In the genomic region with DNA sequence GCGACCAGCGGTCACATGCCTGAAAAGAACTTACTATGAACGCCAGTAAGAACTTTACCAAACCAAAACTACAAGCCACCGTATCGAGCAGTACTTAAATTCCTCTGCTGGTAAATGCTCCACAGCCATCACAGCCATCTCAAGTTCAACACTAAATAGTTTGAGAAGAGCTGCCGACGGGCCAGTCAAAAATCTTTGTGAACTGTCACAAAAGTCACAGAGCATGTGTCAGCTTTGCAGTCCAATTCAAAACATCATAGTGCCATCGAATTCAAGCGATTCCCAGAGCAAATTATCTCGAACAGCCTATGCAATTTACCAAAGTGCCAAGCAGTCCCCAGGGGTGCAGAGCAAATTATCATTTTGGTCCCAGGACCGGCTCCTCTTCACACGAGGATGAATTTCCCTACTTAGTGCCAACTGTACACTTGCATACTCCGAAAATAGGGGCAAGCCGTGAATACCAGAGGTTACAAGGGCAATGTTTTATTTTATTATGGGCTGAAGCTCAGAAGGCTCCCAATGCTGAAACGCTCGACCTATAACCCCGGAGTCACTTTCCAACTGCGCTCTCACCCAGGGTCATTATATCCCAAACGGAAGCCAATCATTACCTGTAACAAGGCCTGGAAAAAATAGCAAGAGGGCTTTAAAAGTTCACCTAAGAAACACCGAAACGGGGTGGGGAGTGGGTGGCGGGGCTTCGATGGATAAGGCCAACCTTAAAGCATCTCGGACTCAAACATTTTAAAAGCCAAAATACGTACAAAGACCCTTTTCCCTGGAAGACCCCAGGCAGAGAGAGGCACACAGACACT, we compare ENCODE assay signal across 8 cellular contexts. TPM values are rescaled to one million over a fixed set of nuclear protein-coding genes. Genes with fewer than 3 reads are reported as not detected.
DNase-seq lines count a peak whose midpoint lies in the region; ATAC-seq and TF ChIP-seq lines count a peak whose summit lies in the region.

No MANE protein-coding gene starts in this region.

- peaks cover 13% of the 10 kb centered on the region for H3K4me1 Mint-ChIP-seq in T-helper 1 cell treated with Interleukin-12 subunit alpha and Interleukin-12 subunit beta and Interleukin-4 antibody, amounts not matched to agents 30 μg/mL and 1 μg/mL, for 36 hours (ENCODE audit: low read depth)
- H3K4me1 Mint-ChIP-seq in natural killer cell: peaks cover 11 to 20% of the 10 kb centered on the region in 2 donors

- no peak overlapping the region for H3K27ac Mint-ChIP-seq in T-helper 1 cell treated with Interleukin-12 subunit alpha and Interleukin-12 subunit beta and Interleukin-4 antibody, amounts not matched to agents 30 μg/mL and 1 μg/mL, for 36 hours
- no peak overlapping the region for H3K27ac Mint-ChIP-seq in natural killer cell

- H3K36me3 ChIP-seq in BLaER1 treated with 17β-estradiol and CSF1 and Interleukin-3, amounts not matched to agents 10 nM and 100 nM: peaks cover 0 to 6% (median 3%) of the 10 kb centered on the region in 11 experiments; a peak in 5 of 22 replicates
- H3K36me3 ChIP-seq in HCT116 (ENCODE audit: control insufficient read depth in 1 of 2, insufficient read depth in 2 of 2, low read length in 2 of 2): no peaks in the 10 kb centered on the region
- H3K36me3 ChIP-seq in esophagus (ENCODE audit: control insufficient read depth in 2 of 2, insufficient read depth in 2 of 2, low read length in 1 of 2): no peaks in the 10 kb centered on the region

- no peaks in the 10 kb centered on the region for H3K9me2 ChIP-seq in HCT116 (ENCODE audit: insufficient read depth)

- CTCF ChIA-PET in HCT116 (lab: Charles Lee): no interaction called here

- DNase-seq in HCT116 (ENCODE audit: low read depth, low spot score) (no peak), natural killer cell (no peak), mucosa of gallbladder (ENCODE audit: low spot score) (no peak)
- DNase-seq in activated CD4-positive, CD25-positive, alpha-beta regulatory T cell treated with anti-CD3 and anti-CD28 coated beads, Interleukin-2, amount 50 U/mL, for 72 hours: no peak

- H3K27me3 Mint-ChIP-seq in T-helper 1 cell treated with Interleukin-12 subunit alpha and Interleukin-12 subunit beta and Interleukin-4 antibody, amounts not matched to agents 30 μg/mL and 1 μg/mL, for 36 hours (ENCODE audit: low read depth): peaks cover 56% of the 10 kb centered on the region
- peaks cover 49 to 57% of the 10 kb centered on the region in 2 donors for H3K27me3 Mint-ChIP-seq in natural killer cell (ENCODE audit: low read depth in 2 of 2)

- ATAC-seq in HCT116 (no peak), natural killer cell (no peak), GM21576 (IDR thresholded peaks at IDR 0.05; ENCODE audit: unreplicated experiment) (no peak)

- intact Hi-C loops in HCT116 (cut with micrococcal nuclease) (no loop called here), natural killer cell (cut with micrococcal nuclease) (no loop called here)

- H3K4me2 ChIP-seq in BLaER1 treated with 17β-estradiol and CSF1 and Interleukin-3, amounts not matched to agents 10 nM and 100 nM: peak overlapping the region; percentile 84 to 99 (median 93)
- H3K4me2 ChIP-seq in HCT116 (ENCODE audit: low read length): peak overlapping the region; percentile 86

- peaks cover 0 to 19% (median 12%) of the 10 kb centered on the region in 11 experiments; a peak in 10 of 22 replicates for H3K9me3 ChIP-seq in BLaER1 treated with 17β-estradiol and CSF1 and Interleukin-3, amounts not matched to agents 10 nM and 100 nM (replicated peaks in 1 of 11)
- H3K9me3 ChIP-seq in HCT116 (ENCODE audit: control insufficient read depth in 1 of 2, insufficient read depth in 1 of 2, low read depth in 1 of 2, low read length in 2 of 2) (no peaks in the 10 kb centered on the region), esophagus (ENCODE audit: control insufficient read depth in 2 of 2, insufficient read depth in 1 of 2, low read depth in 1 of 2, low read length in 1 of 2) (peaks cover 0 to 3% of the 10 kb centered on the region in 2 donors)

- no peak for TF ChIP-seq RAD21 in HCT116 (IDR thresholded peaks at IDR 0.05; ENCODE audit: low read depth)

- RAD21 ChIA-PET in HCT116 (lab: Charles Lee; ENCODE audit: low non-redundant PET in 1 of 2, low total read pairs in 2 of 2, uncharacterized antibody in 2 of 2, unreplicated experiment in 2 of 2): no interaction called here

- BruUV-seq in HCT116 (replicated peaks; lab: Mats Ljungman, UMichigan): TSS peak; percentile 40

- H3K27ac ChIP-seq in BLaER1 treated with 17β-estradiol and CSF1 and Interleukin-3, amounts not matched to agents 10 nM and 100 nM: peak overlapping the region; percentile 94 to 99 (median 97); a peak in 21 of 22 replicates
- H3K27ac ChIP-seq in HCT116 (ENCODE audit: low read depth, low read length) (no peak overlapping the region; the same call in 1 of the 2 replicates), esophagus (ENCODE audit: low read depth in 2 of 2, low read length in 1 of 2) (peak overlapping the region in 1 of 2 donors; percentile 92)

- H3K9ac ChIP-seq in BLaER1 treated with 17β-estradiol and CSF1 and Interleukin-3, amounts not matched to agents 10 nM and 100 nM: peak overlapping the region; percentile 94 to 99 (median 96)
- peak overlapping the region; percentile 74 for H3K9ac ChIP-seq in HCT116 (ENCODE audit: low read length)

- no peak for TF ChIP-seq CTCF in HCT116 (IDR thresholded peaks at IDR 0.05 in 2 of 3, conservative IDR thresholded peaks at IDR 0.05 in 1 of 3; ENCODE audit: borderline replicate concordance in 1 of 3, insufficient read depth in 1 of 3, low read depth in 2 of 3, low read length in 2 of 3)
- no peak for TF ChIP-seq CTCF in natural killer cell (IDR thresholded peaks at IDR 0.05)

- H4K20me1 ChIP-seq in BLaER1 treated with 17β-estradiol and CSF1 and Interleukin-3, amounts not matched to agents 10 nM and 100 nM: peaks cover 0 to 45% (median 23%) of the 10 kb centered on the region in 11 experiments; a peak in 20 of 22 replicates
- no peaks in the 10 kb centered on the region for H4K20me1 ChIP-seq in HCT116 (ENCODE audit: insufficient read depth)

- 3 to 4% methylated on average over 25 of the region's 25 CpGs for WGBS in esophagus, 2 donors

- H3K4me3 Mint-ChIP-seq in T-helper 1 cell treated with Interleukin-12 subunit alpha and Interleukin-12 subunit beta and Interleukin-4 antibody, amounts not matched to agents 30 μg/mL and 1 μg/mL, for 36 hours: peak overlapping the region; percentile 76
- H3K4me3 Mint-ChIP-seq in natural killer cell: peak overlapping the region; percentile 82

- H3K79me2 ChIP-seq in HCT116 (ENCODE audit: insufficient read depth, low read length): peaks cover 53% of the 10 kb centered on the region

- peak overlapping the region; percentile 75 to 91 (median 85) for H3K4me3 ChIP-seq in BLaER1 treated with 17β-estradiol and CSF1 and Interleukin-3, amounts not matched to agents 10 nM and 100 nM
- H3K4me3 ChIP-seq in HCT116 (replicated peaks in 1 of 2; ENCODE audit: low read depth in 1 of 2, low read length in 2 of 2): peak overlapping the region; percentile 71 to 78
- H3K4me3 ChIP-seq in esophagus (ENCODE audit: low read depth in 1 of 2, low read length in 2 of 2): peak overlapping the region; percentile 76 to 80

- no peaks in the 10 kb centered on the region for H3K27me3 ChIP-seq in BLaER1 treated with 17β-estradiol and CSF1 and Interleukin-3, amounts not matched to agents 10 nM and 100 nM
- H3K27me3 ChIP-seq in HCT116 (ENCODE audit: insufficient read depth, low read length) (no peaks in the 10 kb centered on the region), esophagus (ENCODE audit: control insufficient read depth in 1 of 2, insufficient read depth in 2 of 2, low read length in 2 of 2) (no peaks in the 10 kb centered on the region)

- no peak for TF ChIP-seq POLR2A in HCT116 (IDR thresholded peaks at IDR 0.05; ENCODE audit: borderline replicate concordance, extremely low read depth, insufficient read depth, insufficient read length)

- POLR2A ChIA-PET in HCT116 (lab: Charles Lee): interaction anchor here (0.8 kb wide), 1 partner anchor 84 kb away, joined by 4 read pairs; no protein-coding TSS in a partner anchor

- H3K36me3 Mint-ChIP-seq in T-helper 1 cell treated with Interleukin-12 subunit alpha and Interleukin-12 subunit beta and Interleukin-4 antibody, amounts not matched to agents 30 μg/mL and 1 μg/mL, for 36 hours (ENCODE audit: low read depth): peaks cover 5% of the 10 kb centered on the region
- no peaks in the 10 kb centered on the region for H3K36me3 Mint-ChIP-seq in natural killer cell

- peaks cover 8 to 27% (median 23%) of the 10 kb centered on the region in 10 experiments for H3K4me1 ChIP-seq in BLaER1 treated with 17β-estradiol and CSF1 and Interleukin-3, amounts not matched to agents 10 nM and 100 nM
- peaks cover 9 to 18% of the 10 kb centered on the region in 2 experiments for H3K4me1 ChIP-seq in HCT116 (ENCODE audit: control insufficient read depth in 1 of 2, insufficient read depth in 2 of 2, low read length in 2 of 2)
- peaks cover 0 to 2% of the 10 kb centered on the region in 2 donors for H3K4me1 ChIP-seq in esophagus (ENCODE audit: control insufficient read depth in 2 of 2, insufficient read depth in 2 of 2, low read length in 1 of 2)

- no peaks in the 10 kb centered on the region for H3K9me3 Mint-ChIP-seq in T-helper 1 cell treated with Interleukin-12 subunit alpha and Interleukin-12 subunit beta and Interleukin-4 antibody, amounts not matched to agents 30 μg/mL and 1 μg/mL, for 36 hours
- H3K9me3 Mint-ChIP-seq in natural killer cell: no peaks in the 10 kb centered on the region

- no peak overlapping the region for H2AFZ ChIP-seq in HCT116 (ENCODE audit: low read depth, low read length, poor library complexity, severe bottlenecking)

TF ChIP-seq in HCT116, 20 proteins besides CTCF, POLR2A, EP300 and RAD21:
- no peak for TF ChIP-seq EGR1 (IDR thresholded peaks at IDR 0.05; ENCODE audit: low read depth)
- TF ChIP-seq CEBPB (IDR thresholded peaks at IDR 0.05; ENCODE audit: low read depth): no peak
- no peak for TF ChIP-seq SRF (IDR thresholded peaks at IDR 0.05; ENCODE audit: low read depth)
- no peak for TF ChIP-seq SP1 (IDR thresholded peaks at IDR 0.05; ENCODE audit: low read depth)
- TF ChIP-seq YY1 (IDR thresholded peaks at IDR 0.05; ENCODE audit: extremely low read depth, insufficient replicate concordance, low read depth, low read length): no peak

RNA-seq across cellular contexts. Expression of a gene that starts 1.1 kb away (rescaled TPM):
- total RNA-seq in HCT116 (2021; ENCODE audit: unreplicated experiment) (28.1 TPM), natural killer cell (under 1 TPM in 2 of 3 donors, not detected in 1; 0.05 to 0.33 TPM), mucosa of gallbladder (36.3 TPM)
- polyA plus RNA-seq in HCT116 (2012): 14.9 and 15.2 TPM in 2 replicates
- 1 to 10 TPM; 2.5 TPM for polyA plus RNA-seq in esophagus

Comparison
In these comparisons a context has a peak if more than half of its experiments do, and no peak if none do; other contexts are left out.
1. RNA of a gene that starts 1.1 kb away (total RNA-seq): 36.3 TPM in mucosa of gallbladder (single experiment) and 28.1 TPM in HCT116 (single experiment); 0.05 to 0.33 TPM in natural killer cell; every median in the first group is over 10 times any median in the second.
2. Peak in every context shown above with its lines, with median percentiles within 50 percentile points of each other: H3K4me3 ChIP-seq.